In genomic region chr17:15944720-15945492, GRCh38 we compare ENCODE assay signal across 8 cellular contexts. TPM values are rescaled to one million over a fixed set of nuclear protein-coding genes. Genes with fewer than 3 reads are reported as not detected.
A peak's percentile ranks its signal among the peaks of the same experiment; 100 is the strongest.
DNase-seq lines count a peak whose midpoint lies in the region; ATAC-seq, FAIRE-seq and TF ChIP-seq lines count a peak whose summit lies in the region.

ADORA2B (plus strand) TSS chr17:15945130; CDS start chr17:15945249, 119 bp downstream.

- peak within 1 kb of the TSS; percentile 41 for H3K4me3 ChIP-seq in parathyroid adenoma (ENCODE audit: low read depth, low read length)

- H3K27me3 Mint-ChIP-seq in activated naive CD8-positive, alpha-beta T cell treated with anti-CD3 and anti-CD28 coated beads for 36 hours: peaks cover 27% of the 10 kb centered on the region

- no peaks in the 10 kb centered on the region for H3K9me3 Mint-ChIP-seq in activated naive CD8-positive, alpha-beta T cell treated with anti-CD3 and anti-CD28 coated beads for 36 hours

- TF ChIP-seq CTCF in RWPE1 (conservative IDR thresholded peaks at IDR 0.05; ENCODE audit: low read depth) (peak; percentile 81), parathyroid adenoma (IDR thresholded peaks at IDR 0.05) (peak; percentile 24)

- H3K36me3 Mint-ChIP-seq in activated naive CD8-positive, alpha-beta T cell treated with anti-CD3 and anti-CD28 coated beads for 36 hours: no peaks in the 10 kb centered on the region

- H3K9ac ChIP-seq in parathyroid adenoma: no peak within 1 kb of the TSS

- intact Hi-C loops in Right ventricle myocardium superior (cut with DNase I): loop anchor here (10.0 kb wide), 1 partner anchor 50 kb away; the partner anchor contains the start of genes TTC19 and ZSWIM7

- CTCF ChIA-PET in RWPE1 (lab: Yijun Ruan, JAX): interaction anchor here (0.5 to 2.4 kb wide), 10 partner anchors 9 to 721 kb away, joined by 3 to 12 read pairs (median 3); partner anchors contain the start of genes TTC19 and ZSWIM7

- DNase-seq in GM12892 (ENCODE audit: insufficient read length): peak; percentile 62
- peak; percentile 71 for DNase-seq in RWPE1 (ENCODE audit: low spot score)
- peak; percentile 82 for DNase-seq in activated naive CD8-positive, alpha-beta T cell treated with anti-CD3 and anti-CD28 coated beads for 36 hours
- peak; percentile 79 for DNase-seq in Right ventricle myocardium superior

- no peaks in the 10 kb centered on the region for H3K79me2 ChIP-seq in parathyroid adenoma

- no peaks in the 10 kb centered on the region for H3K9me3 ChIP-seq in parathyroid adenoma (ENCODE audit: control insufficient read depth, low read length)

- POLR2A ChIA-PET in RWPE1 (lab: Yijun Ruan, JAX; ENCODE audit: low non-redundant PET): interaction anchor here (0.6 to 1.2 kb wide), 4 partner anchors 14 to 54 kb away, joined by 3 to 12 read pairs (median 8); partner anchors contain the start of genes TTC19 and ZSWIM7

- TF ChIP-seq POLR2A in GM12892 (IDR thresholded peaks at IDR 0.05; ENCODE audit: low read depth, low read length): no peak

- peaks cover 20% of the 10 kb centered on the region for H3K4me1 Mint-ChIP-seq in activated naive CD8-positive, alpha-beta T cell treated with anti-CD3 and anti-CD28 coated beads for 36 hours

- peak within 1 kb of the TSS; percentile 91 for H2AFZ ChIP-seq in parathyroid adenoma

- H3K27me3 ChIP-seq in parathyroid adenoma (ENCODE audit: control insufficient read depth, insufficient read depth, low read length): no peaks in the 10 kb centered on the region

- peak within 1 kb of the TSS; percentile 100 for H3K27ac ChIP-seq in RWPE1
- H3K27ac ChIP-seq in parathyroid adenoma: no peak within 1 kb of the TSS

- H3K4me3 Mint-ChIP-seq in activated naive CD8-positive, alpha-beta T cell treated with anti-CD3 and anti-CD28 coated beads for 36 hours: peak within 1 kb of the TSS; percentile 77

- no peaks in the 10 kb centered on the region for H3K36me3 ChIP-seq in parathyroid adenoma (ENCODE audit: control insufficient read depth, insufficient read depth, low read length)

- FAIRE-seq in GM12892 (lab: Jason Lieb, UNC): no peak

- peak; percentile 51 for ATAC-seq in HG03439 (IDR thresholded peaks at IDR 0.05; ENCODE audit: unreplicated experiment)
- ATAC-seq in Right ventricle myocardium superior (ENCODE audit: poor library complexity): peak; percentile 87
- no peak for ATAC-seq in GM21515 (IDR thresholded peaks at IDR 0.05; ENCODE audit: unreplicated experiment)
- ATAC-seq in HG03342 (IDR thresholded peaks at IDR 0.05; ENCODE audit: unreplicated experiment): no peak

- H3K4me1 ChIP-seq in parathyroid adenoma: no peaks in the 10 kb centered on the region

- H3K27ac Mint-ChIP-seq in activated naive CD8-positive, alpha-beta T cell treated with anti-CD3 and anti-CD28 coated beads for 36 hours: peak within 1 kb of the TSS; percentile 10

- H3K4me2 ChIP-seq in parathyroid adenoma (ENCODE audit: low read length): peak within 1 kb of the TSS; percentile 91

RNA-seq across cellular contexts. Expression of gene ADORA2B, which starts in this region (rescaled TPM):
- polyA plus RNA-seq in GM12892 (2012; ENCODE audit: missing spikeins): not detected
- 1 to 10 TPM; 7.0 to 7.1 TPM for total RNA-seq in activated naive CD8-positive, alpha-beta T cell treated with anti-CD3 and anti-CD28 coated beads for 36 hours
- 0.46 TPM for total RNA-seq in Right ventricle myocardium superior

Comparison
In these comparisons a context has a peak if more than half of its experiments do, and no peak if none do; other contexts are left out.
1. Peak in DNase-seq and ATAC-seq in Right ventricle myocardium superior; RNA of the gene not detected or under 1 TPM.